8 cellular contexts compared by ENCODE assay signal in genomic region chr2:96207778-96208143, GRCh38. TPM values are rescaled to one million over a fixed set of nuclear protein-coding genes. Genes with fewer than 3 reads are reported as not detected.
DNase-seq lines count a peak whose midpoint lies in the region; ATAC-seq and TF ChIP-seq lines count a peak whose summit lies in the region.

No MANE protein-coding gene starts in this region.

- intact Hi-C loops in left ventricle myocardium inferior (cut with micrococcal nuclease) (no loop called here), Right ventricle myocardium inferior (cut with DNase I) (loop anchor here (2.0 kb wide), 2 partner anchors 21 to 53 kb away; no protein-coding TSS in a partner anchor), esophagus squamous epithelium (cut with DNase I) (no loop called here), psoas muscle (cut with DNase I) (no loop called here)

- H3K4me3 ChIP-seq in left ventricle myocardium inferior: peak overlapping the region; percentile 85
- H3K4me3 ChIP-seq in esophagus squamous epithelium: peak overlapping the region; percentile 82 to 99 (median 94)
- H3K4me3 ChIP-seq in psoas muscle: peak overlapping the region; percentile 96

- H3K27ac ChIP-seq in left ventricle myocardium inferior (replicated peaks) (peak overlapping the region; percentile 99), esophagus squamous epithelium (peak overlapping the region; percentile 92 to 98 (median 96)), psoas muscle (peak overlapping the region; percentile 99)

- no peak for ATAC-seq in Right ventricle myocardium inferior
- no peak for ATAC-seq in psoas muscle

- H3K36me3 ChIP-seq in left ventricle myocardium inferior (no peaks in the 10 kb centered on the region), esophagus squamous epithelium (no peaks in the 10 kb centered on the region), psoas muscle (ENCODE audit: insufficient read depth in 1 of 2, low read depth in 1 of 2) (no peaks in the 10 kb centered on the region)

- no peaks in the 10 kb centered on the region for H3K27me3 ChIP-seq in left ventricle myocardium inferior (ENCODE audit: low read depth)
- H3K27me3 ChIP-seq in esophagus squamous epithelium: no peaks in the 10 kb centered on the region
- no peaks in the 10 kb centered on the region for H3K27me3 ChIP-seq in psoas muscle (ENCODE audit: insufficient read depth in 3 of 3, low read length in 2 of 3)

- TF ChIP-seq CTCF in left ventricle myocardium inferior (IDR thresholded peaks at IDR 0.05; ENCODE audit: borderline replicate concordance) (no peak), esophagus squamous epithelium (IDR thresholded peaks at IDR 0.05) (no peak), psoas muscle (IDR thresholded peaks at IDR 0.05) (no peak)

- DNase-seq in left ventricle myocardium inferior (no peak), Right ventricle myocardium inferior (ENCODE audit: missing footprints) (no peak), RPMI8226 (peak; percentile 13), esophagus squamous epithelium (lab: John Stamatoyannopoulos, UW) (no peak), psoas muscle (no peak), NCI-H446 treated with DMSO at 0.1 percent for 48 hours (lab: John Stamatoyannopoulos, UW) (no peak), A172 (ENCODE audit: low spot score) (no peak), Kasumi-1 (lab: John Stamatoyannopoulos, UW) (no peak)

- H3K9me3 ChIP-seq in left ventricle myocardium inferior (replicated peaks): no peaks in the 10 kb centered on the region
- no peaks in the 10 kb centered on the region for H3K9me3 ChIP-seq in esophagus squamous epithelium
- H3K9me3 ChIP-seq in psoas muscle: no peaks in the 10 kb centered on the region

- H3K4me1 ChIP-seq in left ventricle myocardium inferior (peaks cover 69% of the 10 kb centered on the region), esophagus squamous epithelium (peaks cover 42 to 65% (median 51%) of the 10 kb centered on the region in 3 donors), psoas muscle (peaks cover 38% of the 10 kb centered on the region)

- 0% methylated on average over 8 to 10 of the region's 12 CpGs for WGBS in esophagus squamous epithelium, 2 donors
- 0 to 1% (median 1%) methylated on average over 12 of the region's 12 CpGs for WGBS in psoas muscle, 3 donors

- TF ChIP-seq POLR2A in esophagus squamous epithelium (IDR thresholded peaks at IDR 0.05): no peak

RNA-seq across cellular contexts. Expression of gene STARD7, which starts 0.9 kb away (rescaled TPM):
- total RNA-seq in left ventricle myocardium inferior: 174 TPM
- 194 TPM for total RNA-seq in Right ventricle myocardium inferior
- 100 to 1,000 TPM in 3 of 4 donors, 10 to 100 TPM in 1; 84.2 to 137 (median 111) TPM for total RNA-seq in esophagus squamous epithelium
- 100 to 1,000 TPM; 162 to 290 (median 231) TPM for total RNA-seq in psoas muscle
- 100 to 1,000 TPM; 111 to 472 (median 125) TPM for polyA plus RNA-seq in psoas muscle
- 191 and 196 TPM in 2 replicates for total RNA-seq in A172 (2014; rRNA removed; shearing (Covaris generic))

RNA-seq across cellular contexts. Expression of gene TMEM127, which starts 58.0 kb away (rescaled TPM):
- total RNA-seq in left ventricle myocardium inferior: 85.7 TPM
- total RNA-seq in Right ventricle myocardium inferior: 68.2 TPM
- total RNA-seq in esophagus squamous epithelium: 10 to 100 TPM; 26.0 to 45.9 (median 30.5) TPM
- 10 to 100 TPM; 23.1 to 33.0 (median 28.3) TPM for total RNA-seq in psoas muscle
- polyA plus RNA-seq in psoas muscle: 10 to 100 TPM; 18.1 to 39.9 (median 21.2) TPM
- total RNA-seq in A172 (2014; rRNA removed; shearing (Covaris generic)): 35.0 and 37.8 TPM in 2 replicates

RNA-seq across cellular contexts. Expression of gene CIAO1, which starts 58.3 kb away (rescaled TPM):
- total RNA-seq in left ventricle myocardium inferior (68.6 TPM), Right ventricle myocardium inferior (59.9 TPM), esophagus squamous epithelium (100 to 1,000 TPM in 1 of 4 donors, 10 to 100 TPM in 3; 60.6 to 128 (median 80.1) TPM), psoas muscle (10 to 100 TPM; 44.0 to 61.0 (median 56.5) TPM)
- 10 to 100 TPM; 36.8 to 91.6 (median 80.5) TPM for polyA plus RNA-seq in psoas muscle
- total RNA-seq in A172 (2014; rRNA removed; shearing (Covaris generic)): 118 and 119 TPM in 2 replicates
